ENCODE assay signal across 1 cellular context in the genomic region with DNA sequence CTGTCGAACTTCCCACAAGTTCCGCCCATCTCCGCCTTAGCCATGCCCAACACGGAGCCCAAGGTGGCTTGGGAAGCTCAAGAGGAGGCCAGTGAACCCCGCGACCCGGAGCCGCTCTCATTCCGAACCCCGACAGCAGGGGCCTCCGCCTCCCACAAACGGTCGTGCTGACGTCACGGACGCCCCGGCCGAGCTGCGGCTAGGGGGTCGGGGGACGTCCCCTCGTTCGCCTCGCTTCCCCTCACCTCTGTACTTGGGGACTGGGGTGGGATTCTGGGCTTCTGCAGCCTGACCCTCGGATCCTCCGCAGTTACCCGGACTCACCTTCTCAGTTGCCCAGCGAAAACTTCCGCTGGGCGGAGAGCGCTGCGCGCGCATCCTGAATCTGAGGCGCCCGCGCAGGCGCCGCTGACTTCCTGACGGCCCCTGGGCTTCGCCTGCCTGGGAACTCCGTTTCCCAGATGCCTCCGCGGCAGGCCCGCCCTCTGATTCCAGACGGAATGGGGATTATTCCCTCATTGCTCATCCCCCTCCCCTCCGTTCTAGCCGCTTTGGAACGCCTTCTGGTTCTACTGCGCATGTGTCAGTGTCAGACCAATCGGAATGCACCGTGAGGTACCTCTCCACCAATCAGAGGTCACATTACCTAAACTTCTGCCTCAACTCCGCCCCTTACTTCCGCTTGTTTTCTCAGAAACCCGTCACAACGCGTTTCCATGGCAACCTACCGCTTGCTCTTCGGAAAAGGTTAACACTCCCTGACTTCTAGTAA.
TF ChIP-seq lines count a peak whose summit lies in the region.

VRK3 (minus strand) TSS at position 351 of the 772 bp plus-strand sequence. CDS start 9,210 bp downstream, outside the sequence.

TF ChIP-seq in WTC11, 78 proteins besides CTCF, POLR2A, EP300 and RAD21 (continued from another document and continues in another):
- TF ChIP-seq PRDM15 (CRISPR knock-in tag; IDR thresholded peaks at IDR 0.05) (0 out of 2 replicates have a peak, but pooled peaks have one; percentile 15), ZBTB43 (CRISPR knock-in tag; IDR thresholded peaks at IDR 0.05) (no peak), SOX15 (CRISPR knock-in tag; IDR thresholded peaks at IDR 0.05) (no peak), SP1 (CRISPR knock-in tag; conservative IDR thresholded peaks at IDR 0.05) (0 out of 2 replicates have a peak, but pooled peaks have one; percentile 44), ZNF532 (CRISPR knock-in tag; IDR thresholded peaks at IDR 0.05; ENCODE audit: borderline replicate concordance) (no peak), JAZF1 (CRISPR knock-in tag; IDR thresholded peaks at IDR 0.05) (no peak), FOXP4 (CRISPR knock-in tag; IDR thresholded peaks at IDR 0.05) (no peak), ZNF263 (CRISPR knock-in tag; IDR thresholded peaks at IDR 0.05; ENCODE audit: low read depth) (no peak), ETV6 (CRISPR knock-in tag; IDR thresholded peaks at IDR 0.05) (no peak), GTF2I (CRISPR knock-in tag; conservative IDR thresholded peaks at IDR 0.05) (no peak), ZSCAN18 (CRISPR knock-in tag; IDR thresholded peaks at IDR 0.05) (no peak), RELA (CRISPR knock-in tag; IDR thresholded peaks at IDR 0.05; ENCODE audit: borderline replicate concordance) (no peak), ZNF138 (CRISPR knock-in tag; conservative IDR thresholded peaks at IDR 0.05) (no peak), NFE2L1 (CRISPR knock-in tag; IDR thresholded peaks at IDR 0.05) (no peak; the same call in 1 of the 2 replicates), SMAD4 (CRISPR knock-in tag; IDR thresholded peaks at IDR 0.05) (no peak), ERG (CRISPR knock-in tag; IDR thresholded peaks at IDR 0.05) (no peak), KAT7 (CRISPR knock-in tag; IDR thresholded peaks at IDR 0.05; ENCODE audit: borderline replicate concordance) (no peak), NR1H2 (CRISPR knock-in tag; IDR thresholded peaks at IDR 0.05) (no peak), CDX4 (CRISPR knock-in tag; IDR thresholded peaks at IDR 0.05; ENCODE audit: borderline replicate concordance) (no peak), IRF1 (CRISPR knock-in tag; IDR thresholded peaks at IDR 0.05) (no peak)
- TF ChIP-seq, protein P1, sequence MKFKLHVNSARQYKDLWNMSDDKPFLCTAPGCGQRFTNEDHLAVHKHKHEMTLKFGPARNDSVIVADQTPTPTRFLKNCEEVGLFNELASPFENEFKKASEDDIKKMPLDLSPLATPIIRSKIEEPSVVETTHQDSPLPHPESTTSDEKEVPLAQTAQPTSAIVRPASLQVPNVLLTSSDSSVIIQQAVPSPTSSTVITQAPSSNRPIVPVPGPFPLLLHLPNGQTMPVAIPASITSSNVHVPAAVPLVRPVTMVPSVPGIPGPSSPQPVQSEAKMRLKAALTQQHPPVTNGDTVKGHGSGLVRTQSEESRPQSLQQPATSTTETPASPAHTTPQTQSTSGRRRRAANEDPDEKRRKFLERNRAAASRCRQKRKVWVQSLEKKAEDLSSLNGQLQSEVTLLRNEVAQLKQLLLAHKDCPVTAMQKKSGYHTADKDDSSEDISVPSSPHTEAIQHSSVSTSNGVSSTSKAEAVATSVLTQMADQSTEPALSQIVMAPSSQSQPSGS (CRISPR knock-in tag; IDR thresholded peaks at IDR 0.05; ENCODE audit: borderline replicate concordance, low read depth): no peak
- TF ChIP-seq, protein P2, sequence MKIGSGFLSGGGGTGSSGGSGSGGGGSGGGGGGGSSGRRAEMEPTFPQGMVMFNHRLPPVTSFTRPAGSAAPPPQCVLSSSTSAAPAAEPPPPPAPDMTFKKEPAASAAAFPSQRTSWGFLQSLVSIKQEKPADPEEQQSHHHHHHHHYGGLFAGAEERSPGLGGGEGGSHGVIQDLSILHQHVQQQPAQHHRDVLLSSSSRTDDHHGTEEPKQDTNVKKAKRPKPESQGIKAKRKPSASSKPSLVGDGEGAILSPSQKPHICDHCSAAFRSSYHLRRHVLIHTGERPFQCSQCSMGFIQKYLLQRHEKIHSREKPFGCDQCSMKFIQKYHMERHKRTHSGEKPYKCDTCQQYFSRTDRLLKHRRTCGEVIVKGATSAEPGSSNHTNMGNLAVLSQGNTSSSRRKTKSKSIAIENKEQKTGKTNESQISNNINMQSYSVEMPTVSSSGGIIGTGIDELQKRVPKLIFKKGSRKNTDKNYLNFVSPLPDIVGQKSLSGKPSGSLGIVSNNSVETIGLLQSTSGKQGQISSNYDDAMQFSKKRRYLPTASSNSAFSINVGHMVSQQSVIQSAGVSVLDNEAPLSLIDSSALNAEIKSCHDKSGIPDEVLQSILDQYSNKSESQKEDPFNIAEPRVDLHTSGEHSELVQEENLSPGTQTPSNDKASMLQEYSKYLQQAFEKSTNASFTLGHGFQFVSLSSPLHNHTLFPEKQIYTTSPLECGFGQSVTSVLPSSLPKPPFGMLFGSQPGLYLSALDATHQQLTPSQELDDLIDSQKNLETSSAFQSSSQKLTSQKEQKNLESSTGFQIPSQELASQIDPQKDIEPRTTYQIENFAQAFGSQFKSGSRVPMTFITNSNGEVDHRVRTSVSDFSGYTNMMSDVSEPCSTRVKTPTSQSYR (CRISPR knock-in tag; IDR thresholded peaks at IDR 0.05): no peak
